1 cellular context compared by ENCODE assay signal in the genomic region with DNA sequence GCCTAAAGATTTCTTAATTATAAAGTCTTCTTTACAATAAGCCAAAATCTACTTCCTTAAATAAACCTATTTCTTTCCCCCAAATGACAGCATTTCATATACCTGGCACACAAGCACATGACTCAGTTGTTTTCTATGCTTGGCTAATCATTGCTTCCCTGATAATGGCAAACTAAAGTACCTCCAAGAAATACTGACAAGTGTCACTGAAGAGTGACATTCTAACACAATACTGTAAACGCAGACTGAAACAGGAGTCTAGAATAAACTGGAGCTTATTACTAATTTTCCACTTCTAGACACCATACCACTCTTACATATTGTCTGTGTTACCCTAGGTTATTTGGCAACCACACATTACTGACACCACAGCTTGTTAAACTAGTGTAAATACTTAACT.
TF ChIP-seq lines count a peak whose summit lies in the region.

No MANE protein-coding gene starts in this region.

TF ChIP-seq in WTC11, 78 proteins besides CTCF, POLR2A, EP300 and RAD21 (continued from another document):
- no peak for TF ChIP-seq PRRX2 (CRISPR knock-in tag; IDR thresholded peaks at IDR 0.05)
- TF ChIP-seq SP1 (CRISPR knock-in tag; conservative IDR thresholded peaks at IDR 0.05), result no peak
- TF ChIP-seq, protein P1, sequence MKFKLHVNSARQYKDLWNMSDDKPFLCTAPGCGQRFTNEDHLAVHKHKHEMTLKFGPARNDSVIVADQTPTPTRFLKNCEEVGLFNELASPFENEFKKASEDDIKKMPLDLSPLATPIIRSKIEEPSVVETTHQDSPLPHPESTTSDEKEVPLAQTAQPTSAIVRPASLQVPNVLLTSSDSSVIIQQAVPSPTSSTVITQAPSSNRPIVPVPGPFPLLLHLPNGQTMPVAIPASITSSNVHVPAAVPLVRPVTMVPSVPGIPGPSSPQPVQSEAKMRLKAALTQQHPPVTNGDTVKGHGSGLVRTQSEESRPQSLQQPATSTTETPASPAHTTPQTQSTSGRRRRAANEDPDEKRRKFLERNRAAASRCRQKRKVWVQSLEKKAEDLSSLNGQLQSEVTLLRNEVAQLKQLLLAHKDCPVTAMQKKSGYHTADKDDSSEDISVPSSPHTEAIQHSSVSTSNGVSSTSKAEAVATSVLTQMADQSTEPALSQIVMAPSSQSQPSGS (CRISPR knock-in tag; IDR thresholded peaks at IDR 0.05; ENCODE audit: borderline replicate concordance, low read depth), result no peak
- TF ChIP-seq ATF1 (CRISPR knock-in tag; IDR thresholded peaks at IDR 0.05), result no peak
- TF ChIP-seq, protein P2, sequence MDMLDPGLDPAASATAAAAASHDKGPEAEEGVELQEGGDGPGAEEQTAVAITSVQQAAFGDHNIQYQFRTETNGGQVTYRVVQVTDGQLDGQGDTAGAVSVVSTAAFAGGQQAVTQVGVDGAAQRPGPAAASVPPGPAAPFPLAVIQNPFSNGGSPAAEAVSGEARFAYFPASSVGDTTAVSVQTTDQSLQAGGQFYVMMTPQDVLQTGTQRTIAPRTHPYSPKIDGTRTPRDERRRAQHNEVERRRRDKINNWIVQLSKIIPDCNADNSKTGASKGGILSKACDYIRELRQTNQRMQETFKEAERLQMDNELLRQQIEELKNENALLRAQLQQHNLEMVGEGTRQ (CRISPR knock-in tag; IDR thresholded peaks at IDR 0.05), result no peak
- no peak for TF ChIP-seq ZNF219 (CRISPR knock-in tag; IDR thresholded peaks at IDR 0.05; ENCODE audit: borderline replicate concordance)
- TF ChIP-seq ZNF317 (CRISPR knock-in tag; IDR thresholded peaks at IDR 0.05; ENCODE audit: borderline replicate concordance, low read depth), result no peak
- TF ChIP-seq, protein P3, sequence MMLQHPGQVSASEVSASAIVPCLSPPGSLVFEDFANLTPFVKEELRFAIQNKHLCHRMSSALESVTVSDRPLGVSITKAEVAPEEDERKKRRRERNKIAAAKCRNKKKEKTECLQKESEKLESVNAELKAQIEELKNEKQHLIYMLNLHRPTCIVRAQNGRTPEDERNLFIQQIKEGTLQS (CRISPR knock-in tag; conservative IDR thresholded peaks at IDR 0.05), result no peak
